Comparison of ENCODE assay signal across 8 cellular contexts in genomic region chr7:22860784-22861482, GRCh38. TPM values are rescaled to one million over a fixed set of nuclear protein-coding genes. Genes with fewer than 3 reads are reported as not detected.
DNase-seq lines count a peak whose midpoint lies in the region; ATAC-seq and TF ChIP-seq lines count a peak whose summit lies in the region.

No MANE protein-coding gene starts in this region.

- WGBS in IMR-90 (ENCODE audit: extremely low coverage in 2 of 2, insufficient read length in 1 of 2), 2 experiments: no CpG with 5 or more reads among the region's 4 CpGs

- H3K9me1 ChIP-seq in IMR-90 (ENCODE audit: insufficient read depth, low read length): peaks cover 22% of the 10 kb centered on the region

- H2AK9ac ChIP-seq in IMR-90 (replicated peaks; ENCODE audit: low read depth, low read length, poor library complexity): no peak overlapping the region

- peaks cover 0 to 46% (median 3%) of the 10 kb centered on the region in 3 donors for H3K36me3 Mint-ChIP-seq in CD8-positive, alpha-beta memory T cell
- H3K36me3 Mint-ChIP-seq in activated naive CD8-positive, alpha-beta T cell treated with anti-CD3 and anti-CD28 coated beads for 36 hours: peaks cover 77% of the 10 kb centered on the region
- H3K36me3 Mint-ChIP-seq in mesothelial cell of epicardium: peaks cover 16% of the 10 kb centered on the region

- no peaks in the 10 kb centered on the region for H3K27me3 ChIP-seq in CD8-positive, alpha-beta memory T cell (ENCODE audit: insufficient read depth, low read length, poor library complexity, severe bottlenecking)
- no peaks in the 10 kb centered on the region for H3K27me3 ChIP-seq in IMR-90 (ENCODE audit: control insufficient read depth, insufficient read depth, low read length)

- no peaks in the 10 kb centered on the region for H3K4me1 ChIP-seq in CD8-positive, alpha-beta memory T cell (ENCODE audit: insufficient read depth, low read length)
- peaks cover 23% of the 10 kb centered on the region for H3K4me1 ChIP-seq in IMR-90 (ENCODE audit: control insufficient read depth, insufficient read depth, low read length)

- no peak overlapping the region for H3K56ac ChIP-seq in IMR-90 (ENCODE audit: extremely low read depth, insufficient read depth, low read length)

- no peak overlapping the region for H3K4me2 ChIP-seq in IMR-90 (ENCODE audit: low read depth, low read length)

- no peak; the same call in 1 of the 2 replicates for TF ChIP-seq POLR2A in IMR-90 (IDR thresholded peaks at IDR 0.05; ENCODE audit: low read depth, low read length)

- ATAC-seq in IMR-90 (ENCODE audit: low read depth) (no peak), GM21390 (IDR thresholded peaks at IDR 0.05; ENCODE audit: unreplicated experiment) (no peak), GM21423 (IDR thresholded peaks at IDR 0.05; ENCODE audit: unreplicated experiment) (no peak)

- no peaks in the 10 kb centered on the region for H3K27me3 Mint-ChIP-seq in CD8-positive, alpha-beta memory T cell
- no peaks in the 10 kb centered on the region for H3K27me3 Mint-ChIP-seq in activated naive CD8-positive, alpha-beta T cell treated with anti-CD3 and anti-CD28 coated beads for 36 hours
- no peaks in the 10 kb centered on the region for H3K27me3 Mint-ChIP-seq in mesothelial cell of epicardium (ENCODE audit: low read depth)

- peaks cover 11 to 29% (median 19%) of the 10 kb centered on the region in 3 donors for H3K4me1 Mint-ChIP-seq in CD8-positive, alpha-beta memory T cell
- peaks cover 56% of the 10 kb centered on the region for H3K4me1 Mint-ChIP-seq in activated naive CD8-positive, alpha-beta T cell treated with anti-CD3 and anti-CD28 coated beads for 36 hours
- H3K4me1 Mint-ChIP-seq in mesothelial cell of epicardium: peaks cover 6% of the 10 kb centered on the region

- no peak overlapping the region for H3K27ac Mint-ChIP-seq in CD8-positive, alpha-beta memory T cell
- H3K27ac Mint-ChIP-seq in activated naive CD8-positive, alpha-beta T cell treated with anti-CD3 and anti-CD28 coated beads for 36 hours: peak overlapping the region; percentile 60
- H3K27ac Mint-ChIP-seq in mesothelial cell of epicardium: no peak overlapping the region

- peak overlapping the region; percentile 84; the same call in 1 of the 2 replicates for H2AK5ac ChIP-seq in IMR-90 (ENCODE audit: low read depth, low read length)

- TF ChIP-seq CTCF in IMR-90 (conservative IDR thresholded peaks at IDR 0.05; ENCODE audit: low read depth, low read length) (peak; percentile 33), mesothelial cell of epicardium (IDR thresholded peaks at IDR 0.05; ENCODE audit: unreplicated experiment) (peak; percentile 18)

- no peak overlapping the region for H3K4me3 ChIP-seq in CD8-positive, alpha-beta memory T cell (ENCODE audit: low read length)
- no peak overlapping the region for H3K4me3 ChIP-seq in IMR-90 (ENCODE audit: insufficient read depth, low read depth, low read length)

- no peak overlapping the region; the same call in 1 of the 2 replicates for H3K14ac ChIP-seq in IMR-90 (replicated peaks; ENCODE audit: low read depth, low read length)

- no peak overlapping the region for H3K4me3 Mint-ChIP-seq in CD8-positive, alpha-beta memory T cell
- no peak overlapping the region for H3K4me3 Mint-ChIP-seq in activated naive CD8-positive, alpha-beta T cell treated with anti-CD3 and anti-CD28 coated beads for 36 hours
- H3K4me3 Mint-ChIP-seq in mesothelial cell of epicardium: no peak overlapping the region

- in situ Hi-C loops in IMR-90 (cut with MboI; ENCODE audit: low sequenced_read_pairs): no loop called here

- POLR2A ChIA-PET in CD8-positive, alpha-beta memory T cell (lab: Charles Lee): no interaction called here
- POLR2A ChIA-PET in IMR-90 (lab: Charles Lee; ENCODE audit: unreplicated experiment): interaction anchor here (0.7 kb wide), 1 partner anchor 45 kb away, joined by 7 read pairs; no protein-coding TSS in a partner anchor

- H3K27ac ChIP-seq in CD8-positive, alpha-beta memory T cell (ENCODE audit: low read depth, low read length): no peak overlapping the region
- H3K27ac ChIP-seq in IMR-90 (ENCODE audit: insufficient read depth, low read length): peak overlapping the region; percentile 10; the same call in 1 of the 2 replicates

- peak overlapping the region; percentile 99 for H2BK5ac ChIP-seq in IMR-90 (ENCODE audit: low read depth, low read length, poor library complexity, severe bottlenecking)

- H3K36me3 ChIP-seq in CD8-positive, alpha-beta memory T cell (ENCODE audit: insufficient read depth, low read length): peaks cover 8% of the 10 kb centered on the region
- peaks cover 4% of the 10 kb centered on the region; the same call in 1 of the 2 replicates for H3K36me3 ChIP-seq in IMR-90 (ENCODE audit: control insufficient read depth, insufficient read depth, low read length)

- DNase-seq in CD8-positive, alpha-beta memory T cell: peak in 3 of 5 donors; percentile 6 to 15 (median 6)
- DNase-seq in IMR-90 (no peak), mesothelial cell of epicardium (ENCODE audit: low spot score in 2 of 2, unreplicated experiment in 2 of 2) (no peak), HuH-7 (ENCODE audit: low spot score) (no peak), NCI-H1105 (lab: John Stamatoyannopoulos, UW) (no peak)
- DNase-seq in activated naive CD8-positive, alpha-beta T cell treated with anti-CD3 and anti-CD28 coated beads for 36 hours: peak; percentile 16

- peak overlapping the region; percentile 80 to 82; a peak in 3 of 4 replicates for H4K8ac ChIP-seq in IMR-90 (ENCODE audit: low read depth in 2 of 2, low read length in 2 of 2)

- dilution Hi-C loops in IMR-90 (cut with HindIII; ENCODE audit: low sequenced_read_pairs, unreplicated experiment): no loop called here

- H4K5ac ChIP-seq in IMR-90 (ENCODE audit: low read depth, low read length): peak overlapping the region; percentile 55

- TF ChIP-seq RAD21 in IMR-90 (IDR thresholded peaks at IDR 0.05; ENCODE audit: low read length): peak; percentile 33; the same call in 1 of the 2 replicates

- BruUV-seq in IMR-90 (replicated peaks; lab: Mats Ljungman, UMichigan): no TSS peak

- H2BK15ac ChIP-seq in IMR-90 (ENCODE audit: low read depth, low read length): peak overlapping the region; percentile 59; the same call in 1 of the 3 replicates

- H3K9me3 ChIP-seq in CD8-positive, alpha-beta memory T cell (ENCODE audit: low read length): no peaks in the 10 kb centered on the region
- no peaks in the 10 kb centered on the region for H3K9me3 ChIP-seq in IMR-90 (ENCODE audit: control insufficient read depth, insufficient read depth, low read length)

- peak overlapping the region; percentile 54 for H2BK120ac ChIP-seq in IMR-90 (ENCODE audit: low read depth, low read length)

- no peaks in the 10 kb centered on the region for H3K9me3 Mint-ChIP-seq in CD8-positive, alpha-beta memory T cell
- H3K9me3 Mint-ChIP-seq in activated naive CD8-positive, alpha-beta T cell treated with anti-CD3 and anti-CD28 coated beads for 36 hours: no peaks in the 10 kb centered on the region
- no peaks in the 10 kb centered on the region for H3K9me3 Mint-ChIP-seq in mesothelial cell of epicardium

- CTCF ChIA-PET in CD8-positive, alpha-beta memory T cell (lab: Charles Lee): interaction anchor here (0.8 to 1.7 kb wide), 4 partner anchors 11 to 194 kb away, joined by 3 to 6 read pairs (median 4); partner anchors contain the start of gene IL6
- CTCF ChIA-PET in IMR-90 (lab: Yijun Ruan, JAX): no interaction called here

- intact Hi-C loops in IMR-90 (cut with micrococcal nuclease): no loop called here

- H2BK20ac ChIP-seq in IMR-90 (ENCODE audit: low read depth, low read length): peak overlapping the region; percentile 38; the same call in 1 of the 2 replicates

- H3K9ac ChIP-seq in IMR-90 (ENCODE audit: low read depth, low read length): no peak overlapping the region

- peaks cover 12 to 45% of the 10 kb centered on the region in 2 experiments; a peak in 3 of 4 replicates for H3K79me1 ChIP-seq in IMR-90 (ENCODE audit: low read depth in 1 of 2, low read length in 2 of 2)

- peak overlapping the region; percentile 80; the same call in 1 of the 2 replicates for H3K4ac ChIP-seq in IMR-90 (ENCODE audit: low read depth, low read length)

- H3K18ac ChIP-seq in IMR-90 (ENCODE audit: low read depth, low read length): peak overlapping the region; percentile 63; the same call in 1 of the 2 replicates

- peak overlapping the region; percentile 43; the same call in 1 of the 2 replicates for H4K91ac ChIP-seq in IMR-90 (ENCODE audit: insufficient read depth, low read depth, low read length)

- H3K23ac ChIP-seq in IMR-90 (ENCODE audit: low read depth, low read length): peak overlapping the region; percentile 46

- H4K20me1 ChIP-seq in IMR-90 (ENCODE audit: insufficient read depth, low read length): peaks cover 7% of the 10 kb centered on the region; the same call in 1 of the 2 replicates

- H2AFZ ChIP-seq in IMR-90 (replicated peaks; ENCODE audit: low read length, poor library complexity): no peak overlapping the region

TF ChIP-seq in IMR-90, 13 proteins besides CTCF, POLR2A, EP300 and RAD21 (continues in another document):
- TF ChIP-seq, protein P1, sequence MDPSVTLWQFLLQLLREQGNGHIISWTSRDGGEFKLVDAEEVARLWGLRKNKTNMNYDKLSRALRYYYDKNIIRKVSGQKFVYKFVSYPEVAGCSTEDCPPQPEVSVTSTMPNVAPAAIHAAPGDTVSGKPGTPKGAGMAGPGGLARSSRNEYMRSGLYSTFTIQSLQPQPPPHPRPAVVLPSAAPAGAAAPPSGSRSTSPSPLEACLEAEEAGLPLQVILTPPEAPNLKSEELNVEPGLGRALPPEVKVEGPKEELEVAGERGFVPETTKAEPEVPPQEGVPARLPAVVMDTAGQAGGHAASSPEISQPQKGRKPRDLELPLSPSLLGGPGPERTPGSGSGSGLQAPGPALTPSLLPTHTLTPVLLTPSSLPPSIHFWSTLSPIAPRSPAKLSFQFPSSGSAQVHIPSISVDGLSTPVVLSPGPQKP (IDR thresholded peaks at IDR 0.05; ENCODE audit: borderline replicate concordance, low read depth, low read length): no peak
- no peak for TF ChIP-seq USF2 (IDR thresholded peaks at IDR 0.05; ENCODE audit: low read depth, low read length)
- TF ChIP-seq RCOR1 (IDR thresholded peaks at IDR 0.05; ENCODE audit: insufficient replicate concordance, low read length): no peak

RNA-seq across cellular contexts. Expression of gene TOMM7, which starts 38.3 kb away (rescaled TPM):
- 100 to 1,000 TPM; 299 to 318 TPM for total RNA-seq in CD8-positive, alpha-beta memory T cell
- 409 TPM for polyA plus RNA-seq in CD8-positive, alpha-beta memory T cell
- total RNA-seq in IMR-90 (2012; rRNA removed) (67.2 and 125 TPM in 2 replicates), mesothelial cell of epicardium (161 to 179 TPM (median 176 TPM) in 3 replicates)
- polyA plus RNA-seq in IMR-90 (2012; rRNA removed): 318 and 727 TPM in 2 replicates
- polyA plus RNA-seq in IMR-90 (2012; cell fraction: cytosol; rRNA removed): 103 and 199 TPM in 2 replicates
- polyA plus RNA-seq in IMR-90 (2012; cell fraction: nucleus; rRNA removed; ENCODE audit: low replicate concordance): 17.0 and 112 TPM in 2 replicates
- total RNA-seq in activated naive CD8-positive, alpha-beta T cell treated with anti-CD3 and anti-CD28 coated beads for 36 hours: 100 to 1,000 TPM; 249 to 257 TPM

Comparison
In these comparisons a context has a peak if more than half of its experiments do, and no peak if none do; other contexts are left out.
1. DNase-seq: peak in CD8-positive, alpha-beta memory T cell (3 of 5) and activated naive CD8-positive, alpha-beta T cell treated with anti-CD3 and anti-CD28 coated beads for 36 hours (single experiment); none in IMR-90 (single experiment), mesothelial cell of epicardium (0 of 2), HuH-7 (single experiment) and NCI-H1105 (single experiment).